ENCODE assay signal across 12 cellular contexts in genomic region chr3:51696954-51697353, GRCh38. TPM values are rescaled to one million over a fixed set of nuclear protein-coding genes. Genes with fewer than 3 reads are reported as not detected.
"Had no signal": no experiment of that assay in that cellular context is flagged by ENCODE, and none has a peak within 500 bp of the region (broad histone marks: within the 10 kb centered on the region; RNA-seq: fewer than 3 reads in every experiment).

No MANE protein-coding gene starts in this region.

- H3K27me3 ChIP-seq: adrenal gland, brain microvascular endothelial cell, esophagus muscularis mucosa, left lung, tibial nerve, vagina had no signal

- H3K4me1 ChIP-seq: adrenal gland, esophagus muscularis mucosa, left lung, vagina had no signal

- H3K4me3 ChIP-seq: adrenal gland, esophagus muscularis mucosa, left lung, tibial nerve, vagina had no signal

- H3K9me3 ChIP-seq: adrenal gland, esophagus muscularis mucosa, left lung, tibial nerve, vagina had no signal

- DNase-seq: activated CD4-positive, alpha-beta T cell treated with anti-CD3 and anti-CD28 coated beads for 48 hours; activated naive CD4-positive, alpha-beta T cell treated with anti-CD3 and anti-CD28 coated beads for 36 hours; adrenal gland; brain microvascular endothelial cell; cerebellar nuclear complex; islet precursor cell; left lung had no signal

- H3K27ac ChIP-seq: adrenal gland, brain microvascular endothelial cell, esophagus muscularis mucosa, left lung, tibial nerve, vagina had no signal

RNA-seq across cellular contexts. Expression of gene GRM2, which starts 9.9 kb away (rescaled TPM):
- total RNA-seq: fibroblast of villous mesenchyme, skeletal muscle tissue, vagina had no signal
